ENCODE assay signal across 27 cellular contexts in genomic region chr9:89794918-89795317, GRCh38.
DNase-seq lines count a peak whose midpoint lies in the region; ATAC-seq and TF ChIP-seq lines count a peak whose summit lies in the region.
"Had no signal": no experiment of that assay in that cellular context is flagged by ENCODE, and none has a peak within 500 bp of the region (broad histone marks: within the 10 kb centered on the region; RNA-seq: fewer than 3 reads in every experiment).

No MANE protein-coding gene starts in this region.

- H3K27me3 ChIP-seq in trophoblast cell (ENCODE audit: insufficient read depth, low read length) (no peaks in the 10 kb centered on the region), esophagus squamous epithelium (no peaks in the 10 kb centered on the region)
- H3K27me3 ChIP-seq: brain microvascular endothelial cell, SJCRH30, spleen had no signal

- no CpG with 5 or more reads among the region's 10 CpGs for WGBS in trophoblast cell (ENCODE audit: extremely low coverage, insufficient coverage, insufficient read length)
- WGBS in esophagus squamous epithelium, 2 donors: 57 to 77% methylated on average over 3 to 9 of the region's 10 CpGs

- H2AFZ ChIP-seq in trophoblast cell (ENCODE audit: insufficient read depth, low read length, poor library complexity): no peak overlapping the region

- peak overlapping the region; percentile 4 for H2AK5ac ChIP-seq in trophoblast cell (ENCODE audit: low read length)

- H3K4me1 Mint-ChIP-seq in naive thymus-derived CD8-positive, alpha-beta T cell: peaks cover 0 to 2% (median under 1%) of the 10 kb centered on the region in 4 donors
- H3K4me1 Mint-ChIP-seq: IgD-negative memory B cell had no signal

- peaks cover 32 to 38% of the 10 kb centered on the region in 2 experiments for H3K4me1 ChIP-seq in trophoblast cell (ENCODE audit: control insufficient read depth in 1 of 2, insufficient read depth in 2 of 2, low read length in 2 of 2)
- peaks cover 0 to 13% (median 0%) of the 10 kb centered on the region in 3 donors for H3K4me1 ChIP-seq in esophagus squamous epithelium
- H3K4me1 ChIP-seq: spleen had no signal

- H4K91ac ChIP-seq in trophoblast cell (ENCODE audit: low read depth, low read length): peak overlapping the region; percentile 91

- H3K27ac Mint-ChIP-seq in naive thymus-derived CD8-positive, alpha-beta T cell: no peak overlapping the region
- H3K27ac Mint-ChIP-seq: activated naive CD4-positive, alpha-beta T cell treated with anti-CD3 and anti-CD28 coated beads for 36 hours; activated T-cell treated with anti-CD3 and anti-CD28 coated beads, Interleukin-2, amount 50 U/mL, for 72 hours; H9; IgD-negative memory B cell had no signal

- H3K36me3 Mint-ChIP-seq in naive thymus-derived CD8-positive, alpha-beta T cell: peaks cover 0 to 1% (median 0%) of the 10 kb centered on the region in 3 donors
- H3K36me3 Mint-ChIP-seq: IgD-negative memory B cell had no signal

- no peak overlapping the region for H3K4me3 Mint-ChIP-seq in naive thymus-derived CD8-positive, alpha-beta T cell
- H3K4me3 Mint-ChIP-seq: activated naive CD4-positive, alpha-beta T cell treated with anti-CD3 and anti-CD28 coated beads for 36 hours; activated T-cell treated with anti-CD3 and anti-CD28 coated beads, Interleukin-2, amount 50 U/mL, for 72 hours; H9; IgD-negative memory B cell had no signal

- H3K4me3 ChIP-seq in trophoblast cell (ENCODE audit: low read depth, low read length) (no peak overlapping the region), esophagus squamous epithelium (no peak overlapping the region)
- H3K4me3 ChIP-seq: SJCRH30, spleen had no signal

- H3K23ac ChIP-seq in trophoblast cell (ENCODE audit: low read length): no peak overlapping the region

- H2BK120ac ChIP-seq in trophoblast cell (ENCODE audit: insufficient read depth, low read length, poor library complexity): peak overlapping the region; percentile 45

- peak overlapping the region; percentile 15 for H3K14ac ChIP-seq in trophoblast cell (ENCODE audit: low read length)

- H4K8ac ChIP-seq in trophoblast cell (ENCODE audit: low read depth, low read length): no peak overlapping the region

- no peaks in the 10 kb centered on the region for H3K27me3 Mint-ChIP-seq in naive thymus-derived CD8-positive, alpha-beta T cell
- H3K27me3 Mint-ChIP-seq: IgD-negative memory B cell had no signal

- no peak for TF ChIP-seq POLR2A in esophagus squamous epithelium (IDR thresholded peaks at IDR 0.05)

- peaks cover 49% of the 10 kb centered on the region for H3K79me1 ChIP-seq in trophoblast cell (ENCODE audit: low read length)

- peak overlapping the region; percentile 46 for H2BK12ac ChIP-seq in trophoblast cell (ENCODE audit: low read length)

- no peak overlapping the region for H4K12ac ChIP-seq in trophoblast cell (ENCODE audit: low read depth, low read length)

- POLR2A ChIA-PET in naive thymus-derived CD8-positive, alpha-beta T cell (lab: Charles Lee): no interaction called here

- no peak overlapping the region for H3K4ac ChIP-seq in trophoblast cell (ENCODE audit: low read depth, low read length)

- no peak overlapping the region for H3K9ac ChIP-seq in trophoblast cell (ENCODE audit: low read length)

- intact Hi-C loops in esophagus squamous epithelium (cut with DNase I): no loop called here

- H3K27ac ChIP-seq in trophoblast cell (ENCODE audit: low read depth, low read length): peak overlapping the region; percentile 66
- H3K27ac ChIP-seq in esophagus squamous epithelium: no peak overlapping the region
- H3K27ac ChIP-seq: brain microvascular endothelial cell, C4-2B, SJCRH30, spleen had no signal

- H3K9me3 ChIP-seq in trophoblast cell (ENCODE audit: insufficient read depth, low read depth, low read length) (peaks cover 3% of the 10 kb centered on the region), esophagus squamous epithelium (no peaks in the 10 kb centered on the region)
- H3K9me3 ChIP-seq: SJCRH30, spleen had no signal

- no peaks in the 10 kb centered on the region for H3K9me3 Mint-ChIP-seq in naive thymus-derived CD8-positive, alpha-beta T cell
- H3K9me3 Mint-ChIP-seq: activated naive CD4-positive, alpha-beta T cell treated with anti-CD3 and anti-CD28 coated beads for 36 hours; activated T-cell treated with anti-CD3 and anti-CD28 coated beads, Interleukin-2, amount 50 U/mL, for 72 hours; H9; IgD-negative memory B cell had no signal

- in situ Hi-C loops in Caki2 (cut with HindIII; ENCODE audit: low pct_unique_long_range_greater_than_20kb, low sequenced_read_pairs): no loop called here

- H2BK5ac ChIP-seq in trophoblast cell (ENCODE audit: low read depth, low read length, poor library complexity): peak overlapping the region; percentile 5

- peaks cover 2% of the 10 kb centered on the region for H3K79me2 ChIP-seq in trophoblast cell (ENCODE audit: control insufficient read depth, insufficient read depth, low read length, poor library complexity)

- ATAC-seq in HG02852 (IDR thresholded peaks at IDR 0.05; ENCODE audit: unreplicated experiment) (no peak), GM18517 (IDR thresholded peaks at IDR 0.05; ENCODE audit: unreplicated experiment) (no peak)
- ATAC-seq in naive thymus-derived CD8-positive, alpha-beta T cell: no peak
- ATAC-seq: activated T-cell treated with anti-CD3 and anti-CD28 coated beads, Interleukin-2, amount 50 U/mL, for 72 hours had no signal

- no peak for TF ChIP-seq CTCF in esophagus squamous epithelium (IDR thresholded peaks at IDR 0.05)

- DNase-seq in Caki2 (ENCODE audit: low read depth) (peak; percentile 9), NCI-H2029 treated with DMSO at 0.1 percent for 48 hours (lab: John Stamatoyannopoulos, UW) (peak; percentile 48), islet precursor cell (peak; percentile 40), trophoblast cell (peak; percentile 37 to 76), esophagus squamous epithelium (lab: John Stamatoyannopoulos, UW) (no peak)
- no peak for DNase-seq in naive thymus-derived CD8-positive, alpha-beta T cell
- DNase-seq: activated CD4-positive, alpha-beta T cell treated with anti-CD3 and anti-CD28 coated beads, Interleukin-2, amount 50 U/mL, for 4 hours; activated CD4-positive, CD25-positive, alpha-beta regulatory T cell; activated naive CD4-positive, alpha-beta T cell treated with anti-CD3 and anti-CD28 coated beads for 36 hours; activated T-cell treated with anti-CD3 and anti-CD28 coated beads, Interleukin-2, amount 50 U/mL, for 72 hours; brain microvascular endothelial cell; effector CD4-positive, alpha-beta T cell; H9; kidney; mesendoderm; NCI-H1105; NCI-H1930; NCI-H226; NCI-H774; SJCRH30; stimulated activated CD4-positive, alpha-beta T cell treated with anti-CD3 and anti-CD28 coated beads, Interleukin-2, amount 100 ng/mL, for 48 hours; T-helper 1 cell had no signal

- no peaks in the 10 kb centered on the region for H3K36me3 ChIP-seq in trophoblast cell (ENCODE audit: control insufficient read depth in 1 of 2, insufficient read depth in 2 of 2, low read length in 2 of 2)
- H3K36me3 ChIP-seq in esophagus squamous epithelium: no peaks in the 10 kb centered on the region
- H3K36me3 ChIP-seq: brain microvascular endothelial cell, SJCRH30, spleen had no signal

- H3K18ac ChIP-seq in trophoblast cell (ENCODE audit: low read length): peak overlapping the region; percentile 6

- no peak overlapping the region for H3K4me2 ChIP-seq in trophoblast cell (ENCODE audit: low read length)

Comparison
In these comparisons a context has a peak if more than half of its experiments do, and no peak if none do; other contexts are left out.
1. DNase-seq: peak in Caki2 (single experiment), NCI-H2029 treated with DMSO at 0.1 percent for 48 hours (single experiment), islet precursor cell (single experiment) and trophoblast cell (2 of 2); none in esophagus squamous epithelium (single experiment) and naive thymus-derived CD8-positive, alpha-beta T cell (0 of 10).